26 cellular contexts compared by ENCODE assay signal in genomic region chr19:1511318-1511988, GRCh38. TPM values are rescaled to one million over a fixed set of nuclear protein-coding genes. Genes with fewer than 3 reads are reported as not detected.
A peak's percentile ranks its signal among the peaks of the same experiment; 100 is the strongest.
DNase-seq lines count a peak whose midpoint lies in the region; ATAC-seq and TF ChIP-seq lines count a peak whose summit lies in the region.
"Had no signal": no experiment of that assay in that cellular context is flagged by ENCODE, and none has a peak within 500 bp of the region (broad histone marks: within the 10 kb centered on the region; RNA-seq: fewer than 3 reads in every experiment).

No MANE protein-coding gene starts in this region.

- H3K36me3 Mint-ChIP-seq in CD4-positive, alpha-beta T cell (ENCODE audit: low read depth): no peaks in the 10 kb centered on the region
- H3K36me3 Mint-ChIP-seq in osteocyte (ENCODE audit: unreplicated experiment): no peaks in the 10 kb centered on the region
- no peaks in the 10 kb centered on the region for H3K36me3 Mint-ChIP-seq in activated CD4-positive, alpha-beta memory T cell treated with anti-CD3 and anti-CD28 coated beads for 36 hours

- TF ChIP-seq EP300 in esophagus muscularis mucosa (IDR thresholded peaks at IDR 0.05): no peak

- TF ChIP-seq POLR2A in esophagus muscularis mucosa (IDR thresholded peaks at IDR 0.05; ENCODE audit: low read depth): no peak

- no peak for ATAC-seq in CD4-positive, alpha-beta T cell (ENCODE audit: poor library complexity)
- ATAC-seq in HG03571 (IDR thresholded peaks at IDR 0.05; ENCODE audit: unreplicated experiment) (no peak), HG03439 (IDR thresholded peaks at IDR 0.05; ENCODE audit: unreplicated experiment) (no peak)
- ATAC-seq: activated CD4-positive, CD25-positive, alpha-beta regulatory T cell treated with anti-CD3 and anti-CD28 coated beads, Interleukin-2, amount 50 U/mL, for 24 hours; activated T-cell treated with anti-CD3 and anti-CD28 coated beads, Interleukin-2, amount 50 U/mL, for 4 hours; stimulated activated naive CD8-positive, alpha-beta T cell treated with anti-CD3 and anti-CD28 coated beads, Interleukin-15, Interleukin-2, amounts not matched to agents 100 U/mL and 50 U/mL, for 24 hours had no signal

- peak overlapping the region; percentile 58 for H3K4me3 Mint-ChIP-seq in CD4-positive, alpha-beta T cell
- H3K4me3 Mint-ChIP-seq in osteocyte (ENCODE audit: unreplicated experiment): no peak overlapping the region
- no peak overlapping the region for H3K4me3 Mint-ChIP-seq in activated CD4-positive, alpha-beta memory T cell treated with anti-CD3 and anti-CD28 coated beads for 36 hours

- H3K4me1 Mint-ChIP-seq in CD4-positive, alpha-beta T cell (ENCODE audit: low read depth): peaks cover 20% of the 10 kb centered on the region
- H3K4me1 Mint-ChIP-seq in osteocyte (ENCODE audit: unreplicated experiment): peaks cover 20% of the 10 kb centered on the region
- H3K4me1 Mint-ChIP-seq in activated CD4-positive, alpha-beta memory T cell treated with anti-CD3 and anti-CD28 coated beads for 36 hours (ENCODE audit: low read depth): peaks cover 10% of the 10 kb centered on the region

- H3K9me3 Mint-ChIP-seq in CD4-positive, alpha-beta T cell: no peaks in the 10 kb centered on the region
- H3K9me3 Mint-ChIP-seq in osteocyte (ENCODE audit: unreplicated experiment): no peaks in the 10 kb centered on the region
- H3K9me3 Mint-ChIP-seq in activated CD4-positive, alpha-beta memory T cell treated with anti-CD3 and anti-CD28 coated beads for 36 hours: no peaks in the 10 kb centered on the region
- H3K9me3 Mint-ChIP-seq: activated naive CD4-positive, alpha-beta T cell treated with anti-CD3 and anti-CD28 coated beads for 36 hours; activated T-cell treated with anti-CD3 and anti-CD28 coated beads, Interleukin-2, amount 50 U/mL, for 4 hours had no signal

- intact Hi-C loops in CD4-positive, alpha-beta T cell (cut with DNase I, micrococcal nuclease): loop anchor here (5.0 kb wide), 2 partner anchors 34 to 74 kb away; partner anchors contain the start of genes C19orf25 (in 1 of the 2) and RPS15 (in 1 of the 2)
- intact Hi-C loops in esophagus muscularis mucosa (cut with DNase I): loop anchor here (10.0 kb wide), 1 partner anchor 67 kb away; no protein-coding TSS in a partner anchor
- intact Hi-C loops in activated CD4-positive, alpha-beta memory T cell treated with anti-CD3 and anti-CD28 coated beads for 36 hours (cut with micrococcal nuclease): loop anchor here (5.0 kb wide), 3 partner anchors 34 to 234 kb away; partner anchors contain the start of genes C19orf25 and FAM174C

- CTCF ChIA-PET in CD4-positive, alpha-beta T cell (lab: Charles Lee): interaction anchor here (0.6 kb wide), 1 partner anchor 7 kb away, joined by 4 read pairs; no protein-coding TSS in a partner anchor
- CTCF ChIA-PET in HEK293 (lab: Yijun Ruan, JAX): interaction anchor here (1.0 kb wide), 1 partner anchor 21 kb away, joined by 3 read pairs; no protein-coding TSS in a partner anchor
- CTCF ChIA-PET in activated CD4-positive, alpha-beta memory T cell treated with anti-CD3 and anti-CD28 coated beads for 36 hours (lab: Charles Lee): no interaction called here

- H3K36me3 ChIP-seq in HEK293 (ENCODE audit: control insufficient read depth in 2 of 2, insufficient read depth in 1 of 2, low read length in 2 of 2) (no peaks in the 10 kb centered on the region), esophagus muscularis mucosa (no peaks in the 10 kb centered on the region)
- H3K36me3 ChIP-seq: tibial artery had no signal

- H3K4me3 ChIP-seq in HEK293 (ENCODE audit: low read depth, low read length) (no peak overlapping the region), esophagus muscularis mucosa (no peak overlapping the region)
- H3K4me3 ChIP-seq: tibial artery had no signal

- no peaks in the 10 kb centered on the region for H3K27me3 ChIP-seq in CD4-positive, alpha-beta T cell (ENCODE audit: control insufficient read depth, insufficient read depth, low read length)
- peaks cover 0 to 76% (median 15%) of the 10 kb centered on the region in 4 donors for H3K27me3 ChIP-seq in esophagus muscularis mucosa

- 50% methylated on average over 15 of the region's 17 CpGs for WGBS in esophagus muscularis mucosa

- no peak overlapping the region for H3K27ac Mint-ChIP-seq in CD4-positive, alpha-beta T cell
- H3K27ac Mint-ChIP-seq in osteocyte (ENCODE audit: unreplicated experiment): no peak overlapping the region
- no peak overlapping the region for H3K27ac Mint-ChIP-seq in activated CD4-positive, alpha-beta memory T cell treated with anti-CD3 and anti-CD28 coated beads for 36 hours
- H3K27ac Mint-ChIP-seq: activated naive CD4-positive, alpha-beta T cell treated with anti-CD3 and anti-CD28 coated beads for 36 hours had no signal

- H3K27me3 Mint-ChIP-seq in CD4-positive, alpha-beta T cell: peaks cover 20% of the 10 kb centered on the region
- peaks cover 2% of the 10 kb centered on the region for H3K27me3 Mint-ChIP-seq in osteocyte (ENCODE audit: unreplicated experiment)
- H3K27me3 Mint-ChIP-seq in activated CD4-positive, alpha-beta memory T cell treated with anti-CD3 and anti-CD28 coated beads for 36 hours: peaks cover 3% of the 10 kb centered on the region

- POLR2A ChIA-PET in CD4-positive, alpha-beta T cell (lab: Charles Lee): no interaction called here
- POLR2A ChIA-PET in HEK293 (lab: Yijun Ruan, JAX): no interaction called here
- POLR2A ChIA-PET in activated CD4-positive, alpha-beta memory T cell treated with anti-CD3 and anti-CD28 coated beads for 36 hours (lab: Charles Lee): no interaction called here

- no peaks in the 10 kb centered on the region for H3K9me3 ChIP-seq in CD4-positive, alpha-beta T cell (ENCODE audit: control insufficient read depth, low read length)
- no peaks in the 10 kb centered on the region for H3K9me3 ChIP-seq in HEK293 (ENCODE audit: control insufficient read depth, insufficient read depth, low read depth, low read length)
- H3K9me3 ChIP-seq in esophagus muscularis mucosa: peaks cover 0 to 4% (median 2%) of the 10 kb centered on the region in 4 donors

- H3K4me1 ChIP-seq in HEK293 (ENCODE audit: control insufficient read depth, insufficient read depth, low read length): no peaks in the 10 kb centered on the region
- H3K4me1 ChIP-seq in esophagus muscularis mucosa: peaks cover 16 to 56% (median 43%) of the 10 kb centered on the region in 4 donors

- no peak overlapping the region for H3K27ac ChIP-seq in CD4-positive, alpha-beta T cell (ENCODE audit: low read depth, low read length)
- H3K27ac ChIP-seq in HEK293 (ENCODE audit: extremely low read depth, low read depth, low read length): no peak overlapping the region
- peak overlapping the region in 3 of 4 donors; percentile 73 to 83 (median 80) for H3K27ac ChIP-seq in esophagus muscularis mucosa (replicated peaks in 1 of 4)
- H3K27ac ChIP-seq: tibial artery had no signal

- TF ChIP-seq CTCF in CD4-positive, alpha-beta T cell (IDR thresholded peaks at IDR 0.05): no peak
- TF ChIP-seq CTCF in HEK293 (tag by site-specific recombination; IDR thresholded peaks at IDR 0.05): no peak
- TF ChIP-seq CTCF in esophagus muscularis mucosa (IDR thresholded peaks at IDR 0.05): no peak
- no peak for TF ChIP-seq CTCF in osteocyte (IDR thresholded peaks at IDR 0.05)

- DNase-seq in CD4-positive, alpha-beta T cell: no peak
- DNase-seq in esophagus muscularis mucosa (ENCODE audit: extremely low spot score) (no peak), osteocyte (ENCODE audit: extremely low spot score, unreplicated experiment) (peak; percentile 79), KG1 (lab: John Stamatoyannopoulos, UW) (no peak)
- DNase-seq in activated CD4-positive, alpha-beta memory T cell treated with anti-CD3 and anti-CD28 coated beads for 36 hours: no peak
- DNase-seq: activated CD8-positive, alpha-beta memory T cell treated with anti-CD3 and anti-CD28 coated beads for 24 hours; activated naive CD4-positive, alpha-beta T cell treated with anti-CD3 and anti-CD28 coated beads for 36 hours; activated T-cell treated with anti-CD3 and anti-CD28 coated beads, Interleukin-2, amount 50 U/mL, for 4 hours; cerebellar nuclear complex; DMS79; H7; NCI-H1694; NCI-H2171; NCI-H69; stimulated activated CD4-positive, alpha-beta T cell treated with anti-CD3 and anti-CD28 coated beads, Interleukin-4, amount 100 ng/mL, for 24 hours; stimulated activated naive CD8-positive, alpha-beta T cell treated with anti-CD3 and anti-CD28 coated beads, Interleukin-15, Interleukin-2, amounts not matched to agents 100 U/mL and 50 U/mL, for 24 hours; SW 1271; tibial artery had no signal

TF ChIP-seq in HEK293, 187 proteins besides CTCF, POLR2A, EP300 and RAD21 (continues in another document):
- peak; percentile 13; the same call in 1 of the 2 replicates for TF ChIP-seq ZNF341 (tag by site-specific recombination; IDR thresholded peaks at IDR 0.05; ENCODE audit: low read depth)
- no peak for TF ChIP-seq KLF9 (tag by site-specific recombination; IDR thresholded peaks at IDR 0.05; ENCODE audit: low read depth)
- TF ChIP-seq IKZF3 (tag by site-specific recombination; IDR thresholded peaks at IDR 0.05): peak; percentile 23; the same call in 1 of the 2 replicates
- TF ChIP-seq ZNF514 (tag by site-specific recombination; IDR thresholded peaks at IDR 0.05): no peak

RNA-seq across cellular contexts. Expression of gene ADAMTSL5, which starts 1.4 kb away (rescaled TPM):
- total RNA-seq in CD4-positive, alpha-beta T cell: 1 to 10 TPM; 4.3 to 5.7 TPM
- total RNA-seq in esophagus muscularis mucosa (1 to 10 TPM; 3.9 to 5.9 (median 4.7) TPM), osteocyte (4.4 and 6.4 TPM in 2 replicates)
- 1 to 10 TPM; 1.9 to 3.7 TPM for total RNA-seq in activated CD4-positive, alpha-beta memory T cell treated with anti-CD3 and anti-CD28 coated beads for 36 hours
- total RNA-seq: neural crest cell had no signal

RNA-seq across cellular contexts. Expression of gene PLK5, which starts 12.4 kb away (rescaled TPM):
- total RNA-seq in CD4-positive, alpha-beta T cell: under 1 TPM in 1 of 2 experiments, not detected in 1; 0.14 TPM
- total RNA-seq in esophagus muscularis mucosa (under 1 TPM in 1 of 4 donors, not detected in 3; 0.17 TPM), osteocyte (0.54 TPM in 1 of 2 replicates, not detected in the other)
- not detected for total RNA-seq in activated CD4-positive, alpha-beta memory T cell treated with anti-CD3 and anti-CD28 coated beads for 36 hours
- total RNA-seq: activated naive CD4-positive, alpha-beta T cell treated with anti-CD3 and anti-CD28 coated beads for 36 hours; activated T-cell treated with anti-CD3 and anti-CD28 coated beads, Interleukin-2, amount 50 U/mL, for 4 hours; glomerular endothelial cell; HT-29; neural crest cell; pulmonary artery endothelial cell had no signal

RNA-seq across cellular contexts. Expression of gene REEP6, which starts 20.5 kb away (rescaled TPM):
- 1 to 10 TPM; 2.2 to 2.8 TPM for total RNA-seq in CD4-positive, alpha-beta T cell
- 1 to 10 TPM in 1 of 4 donors, under 1 TPM in 2, not detected in 1; 0.23 to 2.3 (median 0.99) TPM for total RNA-seq in esophagus muscularis mucosa
- 4.1 and 4.4 TPM in 2 replicates for total RNA-seq in osteocyte
- total RNA-seq in activated CD4-positive, alpha-beta memory T cell treated with anti-CD3 and anti-CD28 coated beads for 36 hours: 1 to 10 TPM; 1.8 to 1.9 TPM

RNA-seq across cellular contexts. Expression of gene PCSK4, which starts 21.3 kb away (rescaled TPM):
- total RNA-seq in CD4-positive, alpha-beta T cell: 1 to 10 TPM; 4.2 to 5.2 TPM
- total RNA-seq in esophagus muscularis mucosa: 1 to 10 TPM; 1.9 to 5.4 (median 3.3) TPM
- total RNA-seq in osteocyte: 3.2 and 5.7 TPM in 2 replicates
- total RNA-seq in activated CD4-positive, alpha-beta memory T cell treated with anti-CD3 and anti-CD28 coated beads for 36 hours: 1 to 10 TPM; 1.5 to 2.7 TPM

RNA-seq across cellular contexts. Expression of gene C19orf25, which starts 32.4 kb away (rescaled TPM):
- 10 to 100 TPM; 14.9 to 15.8 TPM for total RNA-seq in CD4-positive, alpha-beta T cell
- total RNA-seq in esophagus muscularis mucosa: 10 to 100 TPM; 21.6 to 43.6 (median 29.8) TPM
- total RNA-seq in osteocyte: 38.0 and 38.9 TPM in 2 replicates
- total RNA-seq in activated CD4-positive, alpha-beta memory T cell treated with anti-CD3 and anti-CD28 coated beads for 36 hours: 10 to 100 TPM; 24.4 to 26.9 TPM

Comparison
In these comparisons a context has a peak if more than half of its experiments do, and no peak if none do; other contexts are left out.
1. H3K27ac ChIP-seq: peak in esophagus muscularis mucosa (3 of 4); none in CD4-positive, alpha-beta T cell (single experiment) and HEK293 (single experiment).